Comparison of ENCODE assay signal across 17 cellular contexts in genomic region chr5:158458086-158458485, GRCh38.
DNase-seq lines count a peak whose midpoint lies in the region; TF ChIP-seq lines count a peak whose summit lies in the region.
"Had no signal": no experiment of that assay in that cellular context is flagged by ENCODE, and none has a peak within 500 bp of the region (broad histone marks: within the 10 kb centered on the region; RNA-seq: fewer than 3 reads in every experiment).

No MANE protein-coding gene starts in this region.

- H3K4me3 Mint-ChIP-seq in MCF 10A (ENCODE audit: unreplicated experiment), result no peak overlapping the region
- H3K4me3 Mint-ChIP-seq: CD4-positive, CD25-positive, alpha-beta regulatory T cell; CD8-positive, alpha-beta T cell; GM23338; H9; HFFc6 had no signal

- H3K4me1 ChIP-seq in mammary epithelial cell (ENCODE audit: insufficient read depth, low read length) (peaks cover 15% of the 10 kb centered on the region), HEK293 (ENCODE audit: control insufficient read depth, insufficient read depth, low read length) (no peaks in the 10 kb centered on the region), sigmoid colon (peaks cover 0 to 21% (median 17%) of the 10 kb centered on the region in 4 donors)
- H3K4me1 ChIP-seq: Caco-2 had no signal

- BruUV-seq in MCF 10A (replicated peaks; lab: Mats Ljungman, UMichigan) (no TSS peak), mammary epithelial cell (replicated peaks; lab: Mats Ljungman, UMichigan) (no TSS peak)

- H3K36me3 ChIP-seq in mammary epithelial cell (ENCODE audit: insufficient read depth, low read length), result no peaks in the 10 kb centered on the region
- no peaks in the 10 kb centered on the region for H3K36me3 ChIP-seq in HEK293 (ENCODE audit: control insufficient read depth in 2 of 2, insufficient read depth in 1 of 2, low read length in 2 of 2)
- H3K36me3 ChIP-seq in sigmoid colon, result no peaks in the 10 kb centered on the region

- no peak overlapping the region for H3K4me3 ChIP-seq in mammary epithelial cell (replicated peaks in 1 of 3; ENCODE audit: insufficient read depth in 1 of 3, low read depth in 2 of 3, low read length in 3 of 3)
- H3K4me3 ChIP-seq in HEK293 (ENCODE audit: low read depth, low read length), result no peak overlapping the region
- H3K4me3 ChIP-seq in sigmoid colon, result no peak overlapping the region
- H3K4me3 ChIP-seq: BLaER1, GM23338 had no signal

- H3K79me2 ChIP-seq in mammary epithelial cell (ENCODE audit: insufficient read depth, low read length), result no peaks in the 10 kb centered on the region

- peaks cover 32% of the 10 kb centered on the region for H3K4me1 Mint-ChIP-seq in MCF 10A (ENCODE audit: insufficient read depth, unreplicated experiment)
- H3K4me1 Mint-ChIP-seq: CD4-positive, CD25-positive, alpha-beta regulatory T cell; GM23338; H9 had no signal

- H3K9ac ChIP-seq in mammary epithelial cell (ENCODE audit: insufficient read depth, low read length), result no peak overlapping the region
- H3K9ac ChIP-seq: BLaER1 had no signal

- no peak overlapping the region for H3K4me2 ChIP-seq in mammary epithelial cell (ENCODE audit: insufficient read depth, low read depth, low read length)
- H3K4me2 ChIP-seq: BLaER1, GM23338 had no signal

- no peak for TF ChIP-seq CTCF in MCF 10A (IDR thresholded peaks at IDR 0.05; ENCODE audit: unreplicated experiment)
- no peak for TF ChIP-seq CTCF in mammary epithelial cell (conservative IDR thresholded peaks at IDR 0.05 in 1 of 2, IDR thresholded peaks at IDR 0.05 in 1 of 2; ENCODE audit: extremely low read depth in 1 of 2, insufficient read depth in 1 of 2, low read depth in 1 of 2, low read length in 2 of 2)
- no peak for TF ChIP-seq CTCF in HEK293 (tag by site-specific recombination; IDR thresholded peaks at IDR 0.05)
- no peak for TF ChIP-seq CTCF in sigmoid colon (IDR thresholded peaks at IDR 0.05)

- H3K27ac ChIP-seq in mammary epithelial cell (ENCODE audit: insufficient read depth, low read depth, low read length) (no peak overlapping the region), HEK293 (ENCODE audit: extremely low read depth, low read depth, low read length) (no peak overlapping the region), sigmoid colon (no peak overlapping the region)
- H3K27ac ChIP-seq: BLaER1, C4-2B had no signal

- H3K36me3 Mint-ChIP-seq in MCF 10A (ENCODE audit: insufficient read depth, unreplicated experiment), result no peaks in the 10 kb centered on the region
- H3K36me3 Mint-ChIP-seq: CD4-positive, CD25-positive, alpha-beta regulatory T cell; CD8-positive, alpha-beta T cell had no signal

- dilution Hi-C loops in mammary epithelial cell (cut with HindIII; ENCODE audit: low sequenced_read_pairs), result no loop called here

- H2AFZ ChIP-seq in mammary epithelial cell (ENCODE audit: low read depth, low read length), result no peak overlapping the region
- H2AFZ ChIP-seq: GM23338 had no signal

- CTCF ChIA-PET in MCF 10A (lab: Yijun Ruan, JAX) (interaction anchor here (0.5 to 0.6 kb wide), 2 partner anchors 11 to 218 kb away, joined by 3 to 4 read pairs; no protein-coding TSS in a partner anchor), mammary epithelial cell (lab: Charles Lee; ENCODE audit: low non-redundant PET) (no interaction called here), HEK293 (lab: Yijun Ruan, JAX) (no interaction called here)

- no peaks in the 10 kb centered on the region for H3K27me3 Mint-ChIP-seq in MCF 10A (ENCODE audit: insufficient read depth, unreplicated experiment)
- H3K27me3 Mint-ChIP-seq: CD4-positive, CD25-positive, alpha-beta regulatory T cell had no signal

- TF ChIP-seq EP300 in sigmoid colon (IDR thresholded peaks at IDR 0.05), result no peak

- H3K27me3 ChIP-seq in mammary epithelial cell (ENCODE audit: insufficient read depth, low read length) (no peaks in the 10 kb centered on the region), sigmoid colon (no peaks in the 10 kb centered on the region)
- H3K27me3 ChIP-seq: BLaER1 had no signal

- POLR2A ChIA-PET in MCF 10A (lab: Yijun Ruan, JAX) (no interaction called here), HEK293 (lab: Yijun Ruan, JAX) (no interaction called here)

- no peaks in the 10 kb centered on the region for H3K9me3 Mint-ChIP-seq in MCF 10A (ENCODE audit: unreplicated experiment)
- H3K9me3 Mint-ChIP-seq: CD8-positive, alpha-beta T cell; GM23338; H9; HFFc6 had no signal

- intact Hi-C loops in MCF 10A (cut with micrococcal nuclease), result no loop called here
- intact Hi-C loops in mammary epithelial cell (cut with micrococcal nuclease), result no loop called here
- intact Hi-C loops in sigmoid colon (cut with DNase I), result no loop called here

- no peaks in the 10 kb centered on the region for H4K20me1 ChIP-seq in mammary epithelial cell (ENCODE audit: insufficient read depth, low read length)
- H4K20me1 ChIP-seq: BLaER1 had no signal

- in situ Hi-C loops in mammary epithelial cell (cut with MboI; ENCODE audit: low sequenced_read_pairs in 2 of 2), result no loop called here

- H3K9me3 ChIP-seq in mammary epithelial cell (replicated peaks; ENCODE audit: insufficient read depth, low read length), result no peaks in the 10 kb centered on the region
- no peaks in the 10 kb centered on the region for H3K9me3 ChIP-seq in HEK293 (ENCODE audit: control insufficient read depth, insufficient read depth, low read depth, low read length)
- no peaks in the 10 kb centered on the region for H3K9me3 ChIP-seq in sigmoid colon
- H3K9me3 ChIP-seq: Caco-2 had no signal

- H3K27ac Mint-ChIP-seq in MCF 10A (ENCODE audit: low read depth, unreplicated experiment), result no peak overlapping the region
- H3K27ac Mint-ChIP-seq: CD4-positive, CD25-positive, alpha-beta regulatory T cell; CD8-positive, alpha-beta T cell; GM23338; H9; HFFc6 had no signal

- DNase-seq in MCF 10A (ENCODE audit: unreplicated experiment) (peak; percentile 13), mammary epithelial cell (no peak), SK-N-DZ (ENCODE audit: low spot score) (peak; percentile 17), sigmoid colon (no peak)
- DNase-seq in stimulated activated CD4-positive, alpha-beta T cell treated with anti-CD3 and anti-CD28 coated beads, Interleukin-2, amount 100 ng/mL, for 24 hours, result no peak
- DNase-seq: Caco-2; CD4-positive, CD25-positive, alpha-beta regulatory T cell; CD8-positive, alpha-beta T cell; DMS53; DMS79 treated with DMSO at 0.1 percent for 48 hours; GF-D8; H9; HFFc6 had no signal

- no peak for TF ChIP-seq POLR2A in sigmoid colon (IDR thresholded peaks at IDR 0.05)

- WGBS in mammary epithelial cell (ENCODE audit: low coverage, missing lambda C conversion rate), result 57% methylated on average over 2 of the region's 2 CpGs
- WGBS in sigmoid colon, 2 donors, result 55 to 82% methylated on average over 2 of the region's 2 CpGs

TF ChIP-seq in HEK293, 187 proteins besides CTCF, POLR2A, EP300 and RAD21:
- TF ChIP-seq ZNF623 (tag by site-specific recombination; IDR thresholded peaks at IDR 0.05) (peak; percentile 49; the same call in 1 of the 2 replicates), KLF1 (tag by site-specific recombination; IDR thresholded peaks at IDR 0.05) (no peak), ZNF777 (tag by site-specific recombination; IDR thresholded peaks at IDR 0.05; ENCODE audit: borderline replicate concordance) (no peak), ZNF302 (tag by site-specific recombination; IDR thresholded peaks at IDR 0.05; ENCODE audit: low read depth) (no peak), KLF9 (tag by site-specific recombination; IDR thresholded peaks at IDR 0.05; ENCODE audit: low read depth) (no peak), SCRT1 (tag by site-specific recombination; IDR thresholded peaks at IDR 0.05; ENCODE audit: borderline replicate concordance) (no peak)

Comparison
In these comparisons a context has a peak if more than half of its experiments do, and no peak if none do; other contexts are left out.
1. DNase-seq: peak in MCF 10A (single experiment) and SK-N-DZ (single experiment); none in mammary epithelial cell (single experiment), stimulated activated CD4-positive, alpha-beta T cell treated with anti-CD3 and anti-CD28 coated beads, Interleukin-2, amount 100 ng/mL, for 24 hours (0 of 2) and sigmoid colon (single experiment).